In the genomic region with DNA sequence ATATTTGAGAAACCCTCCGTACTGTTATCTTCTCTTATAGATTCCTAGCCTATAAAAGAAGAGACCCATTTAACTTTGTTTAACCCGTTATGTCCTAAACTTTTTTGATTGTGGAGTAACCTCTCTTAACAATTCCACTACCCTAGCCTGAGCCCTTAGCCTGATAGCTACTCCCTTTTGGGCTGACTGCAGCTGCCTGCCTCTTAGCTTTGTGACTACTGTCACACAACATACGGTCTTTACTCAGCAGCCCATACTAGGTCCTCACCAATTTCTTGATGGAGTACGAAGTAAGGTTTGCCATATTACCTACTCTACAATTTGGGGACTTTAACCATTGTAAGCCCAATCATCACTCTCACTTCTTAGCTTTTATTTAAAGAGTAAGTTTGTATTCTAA, we compare ENCODE assay signal across 9 cellular contexts.
DNase-seq lines count a peak whose midpoint lies in the region; ATAC-seq and TF ChIP-seq lines count a peak whose summit lies in the region.
"Had no signal": no experiment of that assay in that cellular context is flagged by ENCODE, and none has a peak within 500 bp of the region (broad histone marks: within the 10 kb centered on the region; RNA-seq: fewer than 3 reads in every experiment).

No MANE protein-coding gene starts in this region.

- H3K36me3 Mint-ChIP-seq in activated CD8-positive, alpha-beta T cell treated with anti-CD3 and anti-CD28 coated beads, Interleukin-2, amount 10 ng/mL, durations not matched to agents 7 days and 5 days (ENCODE audit: low read depth): no peaks in the 10 kb centered on the region
- H3K36me3 Mint-ChIP-seq in type B pancreatic cell: no peaks in the 10 kb centered on the region

- H3K4me3 Mint-ChIP-seq in activated CD8-positive, alpha-beta T cell treated with anti-CD3 and anti-CD28 coated beads, Interleukin-2, amount 10 ng/mL, durations not matched to agents 7 days and 5 days: no peak overlapping the region
- H3K4me3 Mint-ChIP-seq in type B pancreatic cell: no peak overlapping the region

- H3K4me1 ChIP-seq in SJCRH30: no peaks in the 10 kb centered on the region
- H3K4me1 ChIP-seq in tibial artery: no peaks in the 10 kb centered on the region

- DNase-seq in GM10266 (ENCODE audit: extremely low spot score) (peak; percentile 14), SJCRH30 (no peak), tibial artery (no peak), type B pancreatic cell (ENCODE audit: extremely low spot score, unreplicated experiment) (no peak)
- no peak for DNase-seq in activated CD8-positive, alpha-beta T cell treated with anti-CD3 and anti-CD28 coated beads, Interleukin-2, amount 10 ng/mL, durations not matched to agents 7 days and 5 days
- DNase-seq: stimulated activated naive CD8-positive, alpha-beta T cell treated with anti-CD3 and anti-CD28 coated beads, Interleukin-15, Interleukin-2, amounts not matched to agents 100 U/mL and 50 U/mL, for 24 hours had no signal

- no peaks in the 10 kb centered on the region for H3K4me1 Mint-ChIP-seq in activated CD8-positive, alpha-beta T cell treated with anti-CD3 and anti-CD28 coated beads, Interleukin-2, amount 10 ng/mL, durations not matched to agents 7 days and 5 days (ENCODE audit: low read depth)
- H3K4me1 Mint-ChIP-seq in type B pancreatic cell (ENCODE audit: unreplicated experiment): peaks cover 12% of the 10 kb centered on the region

- CTCF ChIA-PET in activated CD8-positive, alpha-beta T cell treated with anti-CD3 and anti-CD28 coated beads, Interleukin-2, amount 10 ng/mL, durations not matched to agents 7 days and 5 days (lab: Charles Lee): no interaction called here

- intact Hi-C loops in tibial artery (cut with DNase I; ENCODE audit: low total_unique reads): no loop called here

- no peaks in the 10 kb centered on the region; the same call in 1 of the 2 replicates for H3K27me3 ChIP-seq in SJCRH30
- peaks cover 0 to 5% of the 10 kb centered on the region in 2 donors for H3K27me3 ChIP-seq in tibial artery

- POLR2A ChIA-PET in activated CD8-positive, alpha-beta T cell treated with anti-CD3 and anti-CD28 coated beads, Interleukin-2, amount 10 ng/mL, durations not matched to agents 7 days and 5 days (lab: Charles Lee): no interaction called here

- H3K27me3 Mint-ChIP-seq in activated CD8-positive, alpha-beta T cell treated with anti-CD3 and anti-CD28 coated beads, Interleukin-2, amount 10 ng/mL, durations not matched to agents 7 days and 5 days (ENCODE audit: low read depth): peaks cover 11% of the 10 kb centered on the region
- H3K27me3 Mint-ChIP-seq in type B pancreatic cell: no peaks in the 10 kb centered on the region

- H3K27ac ChIP-seq in VCaP (peak overlapping the region; percentile 94), SJCRH30 (no peak overlapping the region), tibial artery (no peak overlapping the region)

- no peaks in the 10 kb centered on the region; the same call in 1 of the 2 replicates for H3K9me3 ChIP-seq in SJCRH30 (replicated peaks)
- no peaks in the 10 kb centered on the region for H3K9me3 ChIP-seq in tibial artery

- TF ChIP-seq CTCF in GM10266 (IDR thresholded peaks at IDR 0.05; ENCODE audit: control insufficient read depth, insufficient read depth, low read depth, missing control alignments): no peak
- TF ChIP-seq CTCF in VCaP (conservative IDR thresholded peaks at IDR 0.05): no peak
- no peak for TF ChIP-seq CTCF in tibial artery (IDR thresholded peaks at IDR 0.05)
- TF ChIP-seq CTCF in type B pancreatic cell (conservative IDR thresholded peaks at IDR 0.05): no peak

- no peak overlapping the region for H3K4me3 ChIP-seq in SJCRH30
- H3K4me3 ChIP-seq in tibial artery: no peak overlapping the region

- no peak overlapping the region for H3K27ac Mint-ChIP-seq in activated CD8-positive, alpha-beta T cell treated with anti-CD3 and anti-CD28 coated beads, Interleukin-2, amount 10 ng/mL, durations not matched to agents 7 days and 5 days
- no peak overlapping the region for H3K27ac Mint-ChIP-seq in type B pancreatic cell

- ATAC-seq in GM21381 (IDR thresholded peaks at IDR 0.05; ENCODE audit: unreplicated experiment): peak; percentile 44
- peak; percentile 52 for ATAC-seq in HG03159 (IDR thresholded peaks at IDR 0.05; ENCODE audit: unreplicated experiment)
- ATAC-seq in activated CD8-positive, alpha-beta T cell treated with anti-CD3 and anti-CD28 coated beads, Interleukin-2, amount 10 ng/mL, durations not matched to agents 7 days and 5 days: no peak

- H3K9me3 Mint-ChIP-seq in activated CD8-positive, alpha-beta T cell treated with anti-CD3 and anti-CD28 coated beads, Interleukin-2, amount 10 ng/mL, durations not matched to agents 7 days and 5 days (ENCODE audit: insufficient read depth): no peaks in the 10 kb centered on the region
- H3K9me3 Mint-ChIP-seq in type B pancreatic cell: peaks cover 5% of the 10 kb centered on the region

- H3K36me3 ChIP-seq in SJCRH30 (no peaks in the 10 kb centered on the region), tibial artery (no peaks in the 10 kb centered on the region)
